ENCODE assay signal across 9 cellular contexts in the genomic region with DNA sequence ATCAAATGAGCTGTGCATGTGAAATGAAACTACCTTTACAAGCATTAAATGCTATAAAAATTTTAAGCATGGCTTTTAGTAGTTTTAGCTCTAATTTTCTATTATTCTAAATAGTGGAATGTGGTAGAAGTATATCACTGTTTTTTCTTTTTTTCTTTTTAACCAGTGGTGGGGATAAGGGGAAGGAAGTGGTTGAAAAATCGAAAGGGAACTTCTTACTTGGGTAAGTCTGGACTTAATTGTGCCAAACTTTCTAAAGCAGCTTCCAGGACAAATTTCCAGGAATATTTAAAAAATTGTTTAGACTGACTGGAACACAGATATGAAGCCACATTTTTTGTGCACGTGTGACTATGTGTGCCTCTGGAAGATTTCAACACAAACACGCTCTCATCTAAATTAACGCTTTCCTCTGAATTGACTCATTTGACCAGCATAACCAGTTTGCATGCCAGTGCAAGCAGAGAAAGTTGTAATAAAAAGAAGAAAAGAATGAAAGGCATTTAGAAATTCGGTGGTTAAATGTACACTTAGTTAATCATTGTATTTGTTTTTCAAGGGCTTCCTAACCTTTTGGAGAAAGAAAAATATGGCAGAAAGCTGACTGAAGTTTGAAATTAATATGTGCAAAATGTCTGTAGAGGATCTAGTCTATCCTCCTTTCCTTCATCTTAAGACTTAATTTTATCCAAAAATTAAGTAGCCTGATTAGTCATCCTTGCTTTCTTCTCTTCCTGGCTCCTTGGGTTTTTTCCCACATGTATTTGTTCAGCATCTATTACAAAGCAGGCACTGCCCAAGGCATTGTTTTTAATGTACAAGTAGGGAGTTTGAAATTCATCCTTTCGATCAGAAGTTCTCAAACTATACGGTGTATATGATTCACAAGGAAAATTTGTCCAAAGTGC. TPM values are rescaled to one million over a fixed set of nuclear protein-coding genes. Genes with fewer than 3 reads are reported as not detected.
DNase-seq lines count a peak whose midpoint lies in the region; ATAC-seq and TF ChIP-seq lines count a peak whose summit lies in the region.
"Had no signal": no experiment of that assay in that cellular context is flagged by ENCODE, and none has a peak within 500 bp of the region (broad histone marks: within the 10 kb centered on the region; RNA-seq: fewer than 3 reads in every experiment).

No MANE protein-coding gene starts in this region.

- H3K9me2 ChIP-seq in HCT116 (ENCODE audit: insufficient read depth) = no peaks in the 10 kb centered on the region

- H3K9me3 ChIP-seq in HCT116 (ENCODE audit: control insufficient read depth in 1 of 2, insufficient read depth in 1 of 2, low read depth in 1 of 2, low read length in 2 of 2) (no peaks in the 10 kb centered on the region), SJSA1 (replicated peaks) (no peaks in the 10 kb centered on the region)

- peaks cover 6% of the 10 kb centered on the region for H3K4me1 Mint-ChIP-seq in type B pancreatic cell (ENCODE audit: unreplicated experiment)

- H3K9ac ChIP-seq in HCT116 (ENCODE audit: low read length) = peak overlapping the region; percentile 32

- H3K27me3 Mint-ChIP-seq in type B pancreatic cell = no peaks in the 10 kb centered on the region

- POLR2A ChIA-PET in HCT116 (lab: Charles Lee) = no interaction called here

- CTCF ChIA-PET in HCT116 (lab: Charles Lee) = no interaction called here

- TF ChIP-seq CTCF in HCT116 (IDR thresholded peaks at IDR 0.05 in 2 of 3, conservative IDR thresholded peaks at IDR 0.05 in 1 of 3; ENCODE audit: borderline replicate concordance in 1 of 3, insufficient read depth in 1 of 3, low read depth in 2 of 3, low read length in 2 of 3) (no peak), fibroblast of the aortic adventitia (IDR thresholded peaks at IDR 0.05; ENCODE audit: insufficient read depth, low read length) (no peak), type B pancreatic cell (conservative IDR thresholded peaks at IDR 0.05) (no peak)

- peak overlapping the region; percentile 76 for H2AFZ ChIP-seq in HCT116 (ENCODE audit: low read depth, low read length, poor library complexity, severe bottlenecking)

- peak overlapping the region; percentile 85 for H3K27ac Mint-ChIP-seq in type B pancreatic cell
- H3K27ac Mint-ChIP-seq: activated CD4-positive, alpha-beta T cell treated with anti-CD3 and anti-CD28 coated beads, Interleukin-2, amount 10 ng/mL, durations not matched to agents 7 days and 5 days; activated naive CD8-positive, alpha-beta T cell had no signal

- H3K4me3 Mint-ChIP-seq in type B pancreatic cell = peak overlapping the region; percentile 31
- H3K4me3 Mint-ChIP-seq: activated CD4-positive, alpha-beta T cell treated with anti-CD3 and anti-CD28 coated beads, Interleukin-2, amount 10 ng/mL, durations not matched to agents 7 days and 5 days; activated naive CD8-positive, alpha-beta T cell had no signal

- no peak for TF ChIP-seq RAD21 in HCT116 (IDR thresholded peaks at IDR 0.05; ENCODE audit: low read depth)

- DNase-seq in HCT116 (ENCODE audit: low read depth, low spot score) (no peak), SJSA1 (ENCODE audit: low read depth in 1 of 2, low spot score in 2 of 2) (peak in 1 of 2 experiments; percentile 83), fibroblast of the aortic adventitia (ENCODE audit: low read depth) (peak; percentile 77), type B pancreatic cell (ENCODE audit: extremely low spot score, unreplicated experiment) (no peak), NCI-H1105 (lab: John Stamatoyannopoulos, UW) (no peak), superior temporal gyrus (ENCODE audit: extremely low spot score) (no peak), NCI-H2227 treated with DMSO at 0.1 percent for 48 hours (lab: John Stamatoyannopoulos, UW) (no peak)
- DNase-seq: activated CD4-positive, alpha-beta T cell treated with anti-CD3 and anti-CD28 coated beads, Interleukin-2, amount 10 ng/mL, durations not matched to agents 7 days and 5 days had no signal

- intact Hi-C loops in HCT116 (cut with micrococcal nuclease) = no loop called here

- H3K27me3 ChIP-seq in HCT116 (ENCODE audit: insufficient read depth, low read length) (no peaks in the 10 kb centered on the region), SJSA1 (replicated peaks) (no peaks in the 10 kb centered on the region)

- peaks cover 7% of the 10 kb centered on the region for H3K9me3 Mint-ChIP-seq in type B pancreatic cell
- H3K9me3 Mint-ChIP-seq: activated CD4-positive, alpha-beta T cell treated with anti-CD3 and anti-CD28 coated beads, Interleukin-2, amount 10 ng/mL, durations not matched to agents 7 days and 5 days had no signal

- H3K27ac ChIP-seq in HCT116 (ENCODE audit: low read depth, low read length) (peak overlapping the region; percentile 2; the same call in 1 of the 2 replicates), SJSA1 (peak overlapping the region; percentile 55)

- H3K4me3 ChIP-seq in HCT116 (replicated peaks in 1 of 2; ENCODE audit: low read depth in 1 of 2, low read length in 2 of 2) (peak overlapping the region in 1 of 2 experiments; percentile 14; a peak in 2 of 4 replicates), SJSA1 (no peak overlapping the region), fibroblast of the aortic adventitia (ENCODE audit: low read depth, low read length) (peak overlapping the region; percentile 26)

- H3K36me3 ChIP-seq in HCT116 (ENCODE audit: control insufficient read depth in 1 of 2, insufficient read depth in 2 of 2, low read length in 2 of 2) = no peaks in the 10 kb centered on the region
- H3K36me3 ChIP-seq in SJSA1 = no peaks in the 10 kb centered on the region

- no TSS peak for BruUV-seq in HCT116 (replicated peaks; lab: Mats Ljungman, UMichigan)

- RAD21 ChIA-PET in HCT116 (lab: Charles Lee; ENCODE audit: low non-redundant PET in 1 of 2, low total read pairs in 2 of 2, uncharacterized antibody in 2 of 2, unreplicated experiment in 2 of 2) = no interaction called here

- peak; percentile 29; the same call in 1 of the 2 replicates for ATAC-seq in HCT116

- no peaks in the 10 kb centered on the region for H4K20me1 ChIP-seq in HCT116 (ENCODE audit: insufficient read depth)

- TF ChIP-seq POLR2A in HCT116 (IDR thresholded peaks at IDR 0.05; ENCODE audit: borderline replicate concordance, extremely low read depth, insufficient read depth, insufficient read length) = no peak

- H3K4me1 ChIP-seq in HCT116 (ENCODE audit: control insufficient read depth in 1 of 2, insufficient read depth in 2 of 2, low read length in 2 of 2) (peaks cover 6 to 27% of the 10 kb centered on the region in 2 experiments), SJSA1 (replicated peaks) (peaks cover 45% of the 10 kb centered on the region)

- H3K4me2 ChIP-seq in HCT116 (ENCODE audit: low read length) = peak overlapping the region; percentile 45

- H3K36me3 Mint-ChIP-seq in type B pancreatic cell = no peaks in the 10 kb centered on the region

- H3K79me2 ChIP-seq in HCT116 (ENCODE audit: insufficient read depth, low read length) = no peaks in the 10 kb centered on the region

TF ChIP-seq in HCT116, 20 proteins besides CTCF, POLR2A, EP300 and RAD21:
- peak; percentile 21; the same call in 1 of the 2 replicates for TF ChIP-seq CEBPB (IDR thresholded peaks at IDR 0.05; ENCODE audit: low read depth)
- TF ChIP-seq, protein P1, sequence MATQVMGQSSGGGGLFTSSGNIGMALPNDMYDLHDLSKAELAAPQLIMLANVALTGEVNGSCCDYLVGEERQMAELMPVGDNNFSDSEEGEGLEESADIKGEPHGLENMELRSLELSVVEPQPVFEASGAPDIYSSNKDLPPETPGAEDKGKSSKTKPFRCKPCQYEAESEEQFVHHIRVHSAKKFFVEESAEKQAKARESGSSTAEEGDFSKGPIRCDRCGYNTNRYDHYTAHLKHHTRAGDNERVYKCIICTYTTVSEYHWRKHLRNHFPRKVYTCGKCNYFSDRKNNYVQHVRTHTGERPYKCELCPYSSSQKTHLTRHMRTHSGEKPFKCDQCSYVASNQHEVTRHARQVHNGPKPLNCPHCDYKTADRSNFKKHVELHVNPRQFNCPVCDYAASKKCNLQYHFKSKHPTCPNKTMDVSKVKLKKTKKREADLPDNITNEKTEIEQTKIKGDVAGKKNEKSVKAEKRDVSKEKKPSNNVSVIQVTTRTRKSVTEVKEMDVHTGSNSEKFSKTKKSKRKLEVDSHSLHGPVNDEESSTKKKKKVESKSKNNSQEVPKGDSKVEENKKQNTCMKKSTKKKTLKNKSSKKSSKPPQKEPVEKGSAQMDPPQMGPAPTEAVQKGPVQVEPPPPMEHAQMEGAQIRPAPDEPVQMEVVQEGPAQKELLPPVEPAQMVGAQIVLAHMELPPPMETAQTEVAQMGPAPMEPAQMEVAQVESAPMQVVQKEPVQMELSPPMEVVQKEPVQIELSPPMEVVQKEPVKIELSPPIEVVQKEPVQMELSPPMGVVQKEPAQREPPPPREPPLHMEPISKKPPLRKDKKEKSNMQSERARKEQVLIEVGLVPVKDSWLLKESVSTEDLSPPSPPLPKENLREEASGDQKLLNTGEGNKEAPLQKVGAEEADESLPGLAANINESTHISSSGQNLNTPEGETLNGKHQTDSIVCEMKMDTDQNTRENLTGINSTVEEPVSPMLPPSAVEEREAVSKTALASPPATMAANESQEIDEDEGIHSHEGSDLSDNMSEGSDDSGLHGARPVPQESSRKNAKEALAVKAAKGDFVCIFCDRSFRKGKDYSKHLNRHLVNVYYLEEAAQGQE (IDR thresholded peaks at IDR 0.05; ENCODE audit: low read depth) = no peak
TF ChIP-seq in HCT116: peak in this region for 1.

RNA-seq across cellular contexts. Expression of gene YTHDC1, which starts 18.9 kb away (rescaled TPM):
- total RNA-seq in HCT116 (2021; ENCODE audit: unreplicated experiment) = 68.9 TPM
- 39.3 and 45.3 TPM in 2 replicates for polyA plus RNA-seq in HCT116 (2012)
- 39.2 and 63.0 TPM in 2 replicates for total RNA-seq in SJSA1 (2014; rRNA removed; shearing (Covaris generic))
- total RNA-seq in fibroblast of the aortic adventitia (ENCODE audit: low replicate concordance) = 39.3 and 166 TPM in 2 replicates
- 99.0 and 105 TPM in 2 replicates for total RNA-seq in type B pancreatic cell (ENCODE audit: low replicate concordance)
